In the genomic region with DNA sequence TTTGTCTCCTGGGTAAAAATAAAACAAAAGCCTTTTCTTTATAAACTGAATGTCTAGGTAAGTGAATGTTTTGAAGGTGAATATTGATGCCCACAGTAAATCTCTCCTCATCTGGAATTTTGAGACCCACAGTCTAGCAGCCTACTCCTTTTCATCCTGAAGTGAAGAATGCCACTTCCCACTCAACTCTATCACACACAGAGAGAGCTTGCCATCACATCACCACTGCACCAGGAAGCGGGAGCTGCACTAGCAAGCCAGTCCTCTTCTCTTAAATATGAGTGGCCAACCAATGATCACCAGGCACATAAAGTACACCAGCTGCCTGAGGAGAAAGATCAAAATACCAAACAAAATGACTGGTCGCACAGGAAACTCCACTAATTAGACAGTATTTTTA, we compare ENCODE assay signal across 30 cellular contexts.
"Had no signal": no experiment of that assay in that cellular context is flagged by ENCODE, and none has a peak within 500 bp of the region (broad histone marks: within the 10 kb centered on the region; RNA-seq: fewer than 3 reads in every experiment).

No MANE protein-coding gene starts in this region.

- H3K4me3 Mint-ChIP-seq: activated naive CD4-positive, alpha-beta T cell treated with anti-CD3 and anti-CD28 coated beads, Interleukin-2, amount 10 ng/mL, durations not matched to agents 7 days and 5 days; T-cell had no signal

- H3K27me3 ChIP-seq: ascending aorta, body of pancreas, MG63 had no signal

- H3K9me3 Mint-ChIP-seq: T-cell had no signal

- H3K4me3 ChIP-seq: ascending aorta, body of pancreas, MG63, SK-N-MC had no signal

- H3K27ac ChIP-seq: ascending aorta, body of pancreas, SK-N-MC, VCaP had no signal

- H3K4me1 ChIP-seq: ascending aorta, body of pancreas had no signal

- H3K36me3 Mint-ChIP-seq: activated naive CD4-positive, alpha-beta T cell treated with anti-CD3 and anti-CD28 coated beads, Interleukin-2, amount 10 ng/mL, durations not matched to agents 7 days and 5 days; T-cell had no signal

- H3K27ac Mint-ChIP-seq: activated naive CD4-positive, alpha-beta T cell treated with anti-CD3 and anti-CD28 coated beads, Interleukin-2, amount 10 ng/mL, durations not matched to agents 7 days and 5 days; T-cell had no signal

- H3K36me3 ChIP-seq: ascending aorta, MG63 had no signal

- H3K27me3 Mint-ChIP-seq: activated naive CD4-positive, alpha-beta T cell treated with anti-CD3 and anti-CD28 coated beads, Interleukin-2, amount 10 ng/mL, durations not matched to agents 7 days and 5 days; T-cell had no signal

- H3K9me3 ChIP-seq: ascending aorta, body of pancreas, MG63 had no signal

- ATAC-seq: body of pancreas, Panc1, Right ventricle myocardium inferior, T-cell had no signal

- FAIRE-seq: bronchial epithelial cell, TTC549 had no signal

- DNase-seq: activated CD4-positive, alpha-beta T cell treated with anti-CD3 and anti-CD28 coated beads for 4 hours; activated CD4-positive, alpha-beta T cell treated with anti-CD3 and anti-CD28 coated beads, Interleukin-2, amount 50 U/mL, for 48 hours; activated CD4-positive, CD25-positive, alpha-beta regulatory T cell; activated CD8-positive, alpha-beta memory T cell treated with anti-CD3 and anti-CD28 coated beads, Interleukin-2, amount 50 U/mL, for 48 hours; activated gamma-delta T cell treated with Interleukin-2 at 50 U/mL for 16 hours; activated naive CD4-positive, alpha-beta T cell treated with anti-CD3 and anti-CD28 coated beads, Interleukin-2, amount 10 ng/mL, durations not matched to agents 7 days and 5 days; activated T-cell treated with anti-CD3 and anti-CD28 coated beads, Interleukin-2, amount 50 U/mL, for 1 hour; amniotic stem cell; body of pancreas; central memory CD4-positive, alpha-beta T cell; MG63; NCI-H1105; NCI-H1436; NCI-H1694 treated with DMSO at 0.1 percent for 48 hours; NCI-H2029 treated with DMSO at 0.1 percent for 48 hours; NCI-H510A treated with DMSO at 0.1 percent for 48 hours; NCI-H69; NK-92 treated with Interleukin-12 subunit alpha and Interleukin-12 subunit beta, amount 100 ng/mL, for 24 hours; OCI-M1; RPMI8226; T-cell; T-helper 2 cell; T1000 had no signal
